ENCODE assay signal across 10 cellular contexts in genomic region chr11:126332221-126332711, GRCh38. TPM values are rescaled to one million over a fixed set of nuclear protein-coding genes. Genes with fewer than 3 reads are reported as not detected.
A peak's percentile ranks its signal among the peaks of the same experiment; 100 is the strongest.
DNase-seq lines count a peak whose midpoint lies in the region; ATAC-seq, FAIRE-seq and TF ChIP-seq lines count a peak whose summit lies in the region.
"Had no signal": no experiment of that assay in that cellular context is flagged by ENCODE, and none has a peak within 500 bp of the region (broad histone marks: within the 10 kb centered on the region; RNA-seq: fewer than 3 reads in every experiment).

No MANE protein-coding gene starts in this region.

- H3K36me3 ChIP-seq in body of pancreas (replicated peaks in 1 of 2; ENCODE audit: insufficient read depth in 1 of 2, low read depth in 2 of 2) (peaks cover 0 to 2% of the 10 kb centered on the region in 2 donors), keratinocyte (ENCODE audit: control insufficient read depth in 2 of 2, extremely low read depth in 1 of 2, insufficient read depth in 2 of 2, low read length in 2 of 2) (peaks cover 4 to 8% of the 10 kb centered on the region in 2 experiments), aorta (ENCODE audit: control insufficient read depth in 1 of 2, insufficient read depth in 2 of 2, low read length in 1 of 2) (peaks cover 0 to 2% of the 10 kb centered on the region in 2 donors)

- DNase-seq in activated naive CD8-positive, alpha-beta T cell treated with anti-CD3 and anti-CD28 coated beads, Interleukin-2, amount 50 U/mL, for 24 hours: no peak
- DNase-seq in activated naive CD8-positive, alpha-beta T cell treated with anti-CD3 and anti-CD28 coated beads for 36 hours: no peak
- peak in 1 of 4 donors; percentile 29 for DNase-seq in body of pancreas
- DNase-seq in keratinocyte (ENCODE audit: low read depth, low spot score): no peak
- peak; percentile 71 to 90 for DNase-seq in aorta
- DNase-seq in islet precursor cell: no peak
- no peak for DNase-seq in NCI-H2081 treated with DMSO at 0.1 percent for 48 hours (lab: John Stamatoyannopoulos, UW)
- DNase-seq in globus pallidus (ENCODE audit: low spot score): no peak
- DNase-seq: activated B cell treated with CpG ODN at 0.5 μM for 24 hours, NCI-H1092 had no signal

- H3K9me3 Mint-ChIP-seq in activated naive CD8-positive, alpha-beta T cell treated with anti-CD3 and anti-CD28 coated beads, Interleukin-2, amount 50 U/mL, for 24 hours: no peaks in the 10 kb centered on the region
- no peaks in the 10 kb centered on the region for H3K9me3 Mint-ChIP-seq in activated naive CD8-positive, alpha-beta T cell treated with anti-CD3 and anti-CD28 coated beads for 36 hours
- H3K9me3 Mint-ChIP-seq: activated B cell treated with CpG ODN at 0.5 μM for 24 hours had no signal

- TF ChIP-seq POLR2A in body of pancreas (IDR thresholded peaks at IDR 0.05): no peak

- H3K27me3 Mint-ChIP-seq in activated naive CD8-positive, alpha-beta T cell treated with anti-CD3 and anti-CD28 coated beads, Interleukin-2, amount 50 U/mL, for 24 hours: no peaks in the 10 kb centered on the region
- H3K27me3 Mint-ChIP-seq in activated naive CD8-positive, alpha-beta T cell treated with anti-CD3 and anti-CD28 coated beads for 36 hours: no peaks in the 10 kb centered on the region
- H3K27me3 Mint-ChIP-seq: activated B cell treated with CpG ODN at 0.5 μM for 24 hours had no signal

- H3K9me3 ChIP-seq in body of pancreas (no peaks in the 10 kb centered on the region), keratinocyte (ENCODE audit: control insufficient read depth, low read depth, low read length) (no peaks in the 10 kb centered on the region), aorta (ENCODE audit: control insufficient read depth, low read length) (no peaks in the 10 kb centered on the region)

- H3K9me1 ChIP-seq in keratinocyte (ENCODE audit: control insufficient read depth, extremely low read depth, insufficient read depth, low read length): peaks cover 3% of the 10 kb centered on the region

- FAIRE-seq in keratinocyte (lab: Jason Lieb, UNC): peak; percentile 81

- no peak overlapping the region for H3K4me3 ChIP-seq in body of pancreas
- H3K4me3 ChIP-seq in keratinocyte (ENCODE audit: control insufficient read depth in 2 of 3, extremely low read depth in 1 of 3, insufficient read depth in 2 of 3, low read depth in 1 of 3, low read length in 3 of 3): no peak overlapping the region
- no peak overlapping the region for H3K4me3 ChIP-seq in aorta (ENCODE audit: low read length in 2 of 2)

- no peak overlapping the region for H3K4me2 ChIP-seq in keratinocyte (ENCODE audit: control insufficient read depth, extremely low read depth, insufficient read depth, low read depth, low read length)

- H4K20me1 ChIP-seq in keratinocyte (ENCODE audit: control insufficient read depth, extremely low read depth, insufficient read depth, low read length): no peaks in the 10 kb centered on the region

- no peak overlapping the region for H2AFZ ChIP-seq in keratinocyte (ENCODE audit: control insufficient read depth, low read length)

- H3K4me3 Mint-ChIP-seq in activated naive CD8-positive, alpha-beta T cell treated with anti-CD3 and anti-CD28 coated beads, Interleukin-2, amount 50 U/mL, for 24 hours: no peak overlapping the region
- no peak overlapping the region for H3K4me3 Mint-ChIP-seq in activated naive CD8-positive, alpha-beta T cell treated with anti-CD3 and anti-CD28 coated beads for 36 hours
- H3K4me3 Mint-ChIP-seq: activated B cell treated with CpG ODN at 0.5 μM for 24 hours had no signal

- intact Hi-C loops in body of pancreas (cut with DNase I) (no loop called here), aorta (cut with DNase I) (no loop called here)

- H3K9ac ChIP-seq in keratinocyte (ENCODE audit: control insufficient read depth, extremely low read depth, insufficient read depth, low read length): no peak overlapping the region

- TF ChIP-seq CTCF in body of pancreas (IDR thresholded peaks at IDR 0.05) (no peak), keratinocyte (optimal IDR thresholded peaks at IDR 0.05 in 1 of 3, IDR thresholded peaks at IDR 0.05 in 1 of 3, conservative IDR thresholded peaks at IDR 0.05 in 1 of 3; ENCODE audit: extremely low read depth in 1 of 3, insufficient read depth in 2 of 3, low read length in 3 of 3) (no peak)

- no peak overlapping the region for H3K27ac ChIP-seq in body of pancreas
- H3K27ac ChIP-seq in keratinocyte (ENCODE audit: control insufficient read depth, insufficient read depth, low read length): no peak overlapping the region
- no peak overlapping the region for H3K27ac ChIP-seq in aorta (ENCODE audit: low read depth in 1 of 2, low read length in 2 of 2)

- no peaks in the 10 kb centered on the region for H3K27me3 ChIP-seq in body of pancreas
- no peaks in the 10 kb centered on the region for H3K27me3 ChIP-seq in keratinocyte (ENCODE audit: control insufficient read depth, extremely low read depth, insufficient read depth, low read length)
- no peaks in the 10 kb centered on the region for H3K27me3 ChIP-seq in aorta (ENCODE audit: control insufficient read depth in 1 of 2, insufficient read depth in 2 of 2, low read length in 1 of 2)

- peaks cover 16% of the 10 kb centered on the region for H3K4me1 ChIP-seq in body of pancreas
- peaks cover 20% of the 10 kb centered on the region for H3K4me1 ChIP-seq in keratinocyte (ENCODE audit: control insufficient read depth, extremely low read depth, insufficient read depth, low read length)
- no peaks in the 10 kb centered on the region for H3K4me1 ChIP-seq in aorta (ENCODE audit: control insufficient read depth in 1 of 2, insufficient read depth in 2 of 2, low read length in 2 of 2)

- H3K79me2 ChIP-seq in keratinocyte (ENCODE audit: control insufficient read depth, insufficient read depth, low read length): no peaks in the 10 kb centered on the region

- no peak overlapping the region for H3K27ac Mint-ChIP-seq in activated naive CD8-positive, alpha-beta T cell treated with anti-CD3 and anti-CD28 coated beads, Interleukin-2, amount 50 U/mL, for 24 hours
- H3K27ac Mint-ChIP-seq in activated naive CD8-positive, alpha-beta T cell treated with anti-CD3 and anti-CD28 coated beads for 36 hours: no peak overlapping the region
- H3K27ac Mint-ChIP-seq: activated B cell treated with CpG ODN at 0.5 μM for 24 hours had no signal

- dilution Hi-C loops in keratinocyte (cut with MboI; ENCODE audit: extremely low pct_ligation_motif_present, low sequenced_read_pairs): no loop called here

- ATAC-seq in activated naive CD8-positive, alpha-beta T cell treated with anti-CD3 and anti-CD28 coated beads, Interleukin-2, amount 50 U/mL, for 24 hours: peak; percentile 85
- peak; percentile 10 for ATAC-seq in body of pancreas
- peak; percentile 45 for ATAC-seq in aorta (ENCODE audit: low FRiP score)

- peaks cover 25% of the 10 kb centered on the region for H3K4me1 Mint-ChIP-seq in activated naive CD8-positive, alpha-beta T cell treated with anti-CD3 and anti-CD28 coated beads, Interleukin-2, amount 50 U/mL, for 24 hours
- peaks cover 10% of the 10 kb centered on the region for H3K4me1 Mint-ChIP-seq in activated naive CD8-positive, alpha-beta T cell treated with anti-CD3 and anti-CD28 coated beads for 36 hours

- H3K36me3 Mint-ChIP-seq in activated naive CD8-positive, alpha-beta T cell treated with anti-CD3 and anti-CD28 coated beads, Interleukin-2, amount 50 U/mL, for 24 hours (ENCODE audit: low read depth): peaks cover 8% of the 10 kb centered on the region
- peaks cover 10% of the 10 kb centered on the region for H3K36me3 Mint-ChIP-seq in activated naive CD8-positive, alpha-beta T cell treated with anti-CD3 and anti-CD28 coated beads for 36 hours

- 79 to 82% methylated on average over 5 of the region's 5 CpGs for WGBS in body of pancreas, 2 donors
- WGBS in aorta, 2 donors: 76 to 79% methylated on average over 5 of the region's 5 CpGs

RNA-seq across cellular contexts. Expression of gene ST3GAL4, which starts 23.2 kb away (rescaled TPM):
- 10 to 100 TPM; 10.6 to 11.8 TPM for total RNA-seq in activated naive CD8-positive, alpha-beta T cell treated with anti-CD3 and anti-CD28 coated beads for 36 hours
- total RNA-seq in body of pancreas (10 to 100 TPM in 1 of 2 donors, 1 to 10 TPM in 1; 7.5 to 14.8 TPM), aorta (10 to 100 TPM; 26.5 to 36.3 TPM)
- polyA plus RNA-seq in keratinocyte (23.2 to 38.9 TPM (median 24.6 TPM) in 3 replicates), aorta (10 to 100 TPM; 25.4 to 29.9 TPM)
- 4.4 TPM for polyA plus RNA-seq in keratinocyte (2011; ENCODE audit: low read depth)
- polyA plus RNA-seq in keratinocyte (2011; cell fraction: cytosol; rRNA removed): 28.3 and 29.2 TPM in 2 replicates
- polyA plus RNA-seq in keratinocyte (2011; cell fraction: nucleus; rRNA removed): 17.5 and 18.9 TPM in 2 replicates
- 11.6 and 27.8 TPM in 2 replicates for polyA plus RNA-seq in keratinocyte (2012; ENCODE audit: low replicate concordance)
- 11.4 to 49.8 TPM (median 17.7 TPM) in 3 replicates for polyA minus RNA-seq in keratinocyte
- 13.0 TPM for polyA minus RNA-seq in keratinocyte (2011; cell fraction: cytosol; rRNA and poly(A)+ RNA removed)
- polyA minus RNA-seq in keratinocyte (2011; cell fraction: nucleus; rRNA and poly(A)+ RNA removed): 5.6 and 9.4 TPM in 2 replicates

RNA-seq across cellular contexts. Expression of gene DCPS, which starts 28.4 kb away (rescaled TPM):
- 10 to 100 TPM; 29.1 to 29.3 TPM for total RNA-seq in activated naive CD8-positive, alpha-beta T cell treated with anti-CD3 and anti-CD28 coated beads for 36 hours
- total RNA-seq in body of pancreas (10 to 100 TPM in 1 of 2 donors, 1 to 10 TPM in 1; 3.0 to 17.9 TPM), aorta (1 to 10 TPM; 9.0 to 9.9 TPM)
- polyA plus RNA-seq in keratinocyte (21.9 to 50.1 TPM (median 31.3 TPM) in 3 replicates), aorta (1 to 10 TPM; 7.9 to 9.6 TPM)
- polyA plus RNA-seq in keratinocyte (2011; ENCODE audit: low read depth): 7.5 TPM
- 30.3 and 36.2 TPM in 2 replicates for polyA plus RNA-seq in keratinocyte (2011; cell fraction: cytosol; rRNA removed)
- 19.7 and 23.6 TPM in 2 replicates for polyA plus RNA-seq in keratinocyte (2011; cell fraction: nucleus; rRNA removed)
- 16.2 and 37.3 TPM in 2 replicates for polyA plus RNA-seq in keratinocyte (2012; ENCODE audit: low replicate concordance)
- 17.2 to 41.4 TPM (median 22.7 TPM) in 3 replicates for polyA minus RNA-seq in keratinocyte
- polyA minus RNA-seq in keratinocyte (2011; cell fraction: cytosol; rRNA and poly(A)+ RNA removed): 20.1 TPM
- 6.3 and 7.8 TPM in 2 replicates for polyA minus RNA-seq in keratinocyte (2011; cell fraction: nucleus; rRNA and poly(A)+ RNA removed)

RNA-seq across cellular contexts. Expression of gene TIRAP, which starts 49.4 kb away (rescaled TPM):
- total RNA-seq in activated naive CD8-positive, alpha-beta T cell treated with anti-CD3 and anti-CD28 coated beads for 36 hours: 1 to 10 TPM; 4.7 to 5.2 TPM
- total RNA-seq in body of pancreas (10 to 100 TPM in 1 of 2 donors, 1 to 10 TPM in 1; 8.3 to 13.5 TPM), aorta (10 to 100 TPM in 1 of 2 donors, 1 to 10 TPM in 1; 9.5 to 17.3 TPM)
- polyA plus RNA-seq in keratinocyte (2.9 to 5.2 TPM (median 3.2 TPM) in 3 replicates), aorta (10 to 100 TPM in 1 of 2 donors, 1 to 10 TPM in 1; 4.9 to 10.7 TPM)
- 0.89 TPM for polyA plus RNA-seq in keratinocyte (2011; ENCODE audit: low read depth)
- 3.0 and 4.4 TPM in 2 replicates for polyA plus RNA-seq in keratinocyte (2011; cell fraction: cytosol; rRNA removed)
- 4.8 and 6.8 TPM in 2 replicates for polyA plus RNA-seq in keratinocyte (2011; cell fraction: nucleus; rRNA removed)
- polyA plus RNA-seq in keratinocyte (2012; ENCODE audit: low replicate concordance): 2.1 and 5.7 TPM in 2 replicates
- 5.8 to 7.0 TPM (median 6.4 TPM) in 3 replicates for polyA minus RNA-seq in keratinocyte
- 3.6 TPM for polyA minus RNA-seq in keratinocyte (2011; cell fraction: cytosol; rRNA and poly(A)+ RNA removed)
- 3.6 and 4.7 TPM in 2 replicates for polyA minus RNA-seq in keratinocyte (2011; cell fraction: nucleus; rRNA and poly(A)+ RNA removed)

Comparison
In these comparisons a context has a peak if more than half of its experiments do, and no peak if none do; other contexts are left out.
1. ATAC-seq: peak in every context shown above with its lines; median percentile 85 in activated naive CD8-positive, alpha-beta T cell treated with anti-CD3 and anti-CD28 coated beads, Interleukin-2, amount 50 U/mL, for 24 hours; 45 in aorta; 10 in body of pancreas.
2. DNase-seq: peak in aorta (2 of 2); none in activated naive CD8-positive, alpha-beta T cell treated with anti-CD3 and anti-CD28 coated beads, Interleukin-2, amount 50 U/mL, for 24 hours (single experiment), activated naive CD8-positive, alpha-beta T cell treated with anti-CD3 and anti-CD28 coated beads for 36 hours (single experiment), keratinocyte (single experiment), islet precursor cell (single experiment), NCI-H2081 treated with DMSO at 0.1 percent for 48 hours (single experiment) and globus pallidus (single experiment).